2 cellular contexts compared by ENCODE assay signal in the genomic region with DNA sequence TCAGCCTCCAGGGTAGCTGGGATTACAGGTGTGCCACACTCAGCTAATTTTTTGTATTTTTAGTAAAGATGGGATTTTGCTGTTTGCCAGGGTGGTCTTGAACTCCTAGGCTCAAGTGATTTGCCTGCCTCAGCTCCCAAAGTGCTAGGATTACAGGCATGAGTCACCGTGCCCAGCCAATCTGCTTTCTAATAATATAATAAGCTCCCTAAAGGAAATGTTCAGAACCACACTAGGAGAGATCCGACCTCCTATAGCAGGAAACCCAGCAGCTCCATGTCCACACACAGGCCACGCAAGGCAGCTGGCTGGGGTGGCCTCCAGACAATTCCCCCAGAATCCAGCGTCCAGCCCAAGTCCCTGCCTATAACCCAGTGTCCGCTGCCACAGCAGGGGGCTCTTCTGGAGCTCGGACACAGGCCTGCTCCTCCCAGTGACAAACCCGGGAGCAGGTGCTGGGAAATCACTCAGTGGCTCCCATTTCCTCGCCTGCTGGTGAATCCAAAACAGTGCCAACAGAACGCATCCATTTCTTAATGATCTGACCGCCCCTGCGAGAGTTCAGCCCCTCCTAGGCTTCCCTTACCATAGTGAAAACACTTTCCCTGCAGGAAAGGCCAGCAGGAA.
TF ChIP-seq lines count a peak whose summit lies in the region.

No MANE protein-coding gene starts in this region.

TF ChIP-seq in HCT116, 20 proteins besides CTCF, POLR2A, EP300 and RAD21 (continued from another document):
- no peak for TF ChIP-seq EGR1 (IDR thresholded peaks at IDR 0.05; ENCODE audit: low read depth)
- TF ChIP-seq ATF3 (IDR thresholded peaks at IDR 0.05) = no peak
- TF ChIP-seq POLR2AphosphoS5 (IDR thresholded peaks at IDR 0.05; ENCODE audit: low read depth, low read length) = no peak
- no peak for TF ChIP-seq FOSL1 (IDR thresholded peaks at IDR 0.05; ENCODE audit: low read depth)
- no peak for TF ChIP-seq EZH2phosphoT487 (IDR thresholded peaks at IDR 0.05; ENCODE audit: borderline replicate concordance)
- TF ChIP-seq, protein P1, sequence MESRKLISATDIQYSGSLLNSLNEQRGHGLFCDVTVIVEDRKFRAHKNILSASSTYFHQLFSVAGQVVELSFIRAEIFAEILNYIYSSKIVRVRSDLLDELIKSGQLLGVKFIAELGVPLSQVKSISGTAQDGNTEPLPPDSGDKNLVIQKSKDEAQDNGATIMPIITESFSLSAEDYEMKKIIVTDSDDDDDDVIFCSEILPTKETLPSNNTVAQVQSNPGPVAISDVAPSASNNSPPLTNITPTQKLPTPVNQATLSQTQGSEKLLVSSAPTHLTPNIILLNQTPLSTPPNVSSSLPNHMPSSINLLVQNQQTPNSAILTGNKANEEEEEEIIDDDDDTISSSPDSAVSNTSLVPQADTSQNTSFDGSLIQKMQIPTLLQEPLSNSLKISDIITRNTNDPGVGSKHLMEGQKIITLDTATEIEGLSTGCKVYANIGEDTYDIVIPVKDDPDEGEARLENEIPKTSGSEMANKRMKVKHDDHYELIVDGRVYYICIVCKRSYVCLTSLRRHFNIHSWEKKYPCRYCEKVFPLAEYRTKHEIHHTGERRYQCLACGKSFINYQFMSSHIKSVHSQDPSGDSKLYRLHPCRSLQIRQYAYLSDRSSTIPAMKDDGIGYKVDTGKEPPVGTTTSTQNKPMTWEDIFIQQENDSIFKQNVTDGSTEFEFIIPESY (IDR thresholded peaks at IDR 0.05; ENCODE audit: extremely low read depth, insufficient replicate concordance, low read length) = no peak
- TF ChIP-seq MAX (IDR thresholded peaks at IDR 0.05) = no peak
- TF ChIP-seq SIN3A (IDR thresholded peaks at IDR 0.05; ENCODE audit: low read depth) = no peak
- TF ChIP-seq CEBPB (IDR thresholded peaks at IDR 0.05; ENCODE audit: low read depth) = no peak
- no peak for TF ChIP-seq YY1 (IDR thresholded peaks at IDR 0.05; ENCODE audit: extremely low read depth, insufficient replicate concordance, low read depth, low read length)

TF ChIP-seq in SK-N-SH treated with all-trans-retinoic acid at 6 μM for 48 hours, 23 proteins besides CTCF, POLR2A, EP300 and RAD21:
- TF ChIP-seq CSRNP3 (CRISPR knock-in tag; IDR thresholded peaks at IDR 0.05) (no peak), RARB (CRISPR knock-in tag; IDR thresholded peaks at IDR 0.05) (no peak), SNAI2 (CRISPR knock-in tag; IDR thresholded peaks at IDR 0.05) (no peak), GLIS3 (CRISPR knock-in tag; IDR thresholded peaks at IDR 0.05) (no peak), TCF4 (CRISPR knock-in tag; IDR thresholded peaks at IDR 0.05; ENCODE audit: borderline replicate concordance) (no peak)
TF ChIP-seq in SK-N-SH treated with all-trans-retinoic acid at 6 μM for 48 hours: peak in this region for 0.
